In genomic region chr12:72144553-72144952, GRCh38 we compare ENCODE assay signal across 24 cellular contexts.
"Had no signal": no experiment of that assay in that cellular context is flagged by ENCODE, and none has a peak within 500 bp of the region (broad histone marks: within the 10 kb centered on the region; RNA-seq: fewer than 3 reads in every experiment).

No MANE protein-coding gene starts in this region.

- H3K4me1 ChIP-seq: esophagus muscularis mucosa, foreskin keratinocyte, gastroesophageal sphincter had no signal

- ATAC-seq: activated CD8-positive, alpha-beta T cell treated with anti-CD3 and anti-CD28 coated beads for 36 hours; activated T-cell treated with anti-CD3 and anti-CD28 coated beads, Interleukin-2, amount 50 U/mL, for 4 hours; activated T-helper 17 cell treated with anti-CD3 and anti-CD28 coated beads, Interleukin-2, amount 50 U/mL, for 72 hours; foreskin keratinocyte; gastroesophageal sphincter; T-helper 17 cell had no signal

- H3K36me3 ChIP-seq: brain microvascular endothelial cell, esophagus muscularis mucosa, gastroesophageal sphincter had no signal

- H3K9me3 ChIP-seq: esophagus muscularis mucosa had no signal

- H3K27ac ChIP-seq: brain microvascular endothelial cell, coronary artery, dorsolateral prefrontal cortex, esophagus muscularis mucosa, foreskin keratinocyte, gastroesophageal sphincter had no signal

- DNase-seq: activated CD4-positive, alpha-beta T cell treated with anti-CD3 and anti-CD28 coated beads for 1 hour; activated CD4-positive, alpha-beta T cell treated with anti-CD3 and anti-CD28 coated beads for 48 hours; activated CD4-positive, alpha-beta T cell treated with anti-CD3 and anti-CD28 coated beads, Interleukin-2, amount 50 U/mL, for 1 hour; activated CD4-positive, alpha-beta T cell treated with anti-CD3 and anti-CD28 coated beads, Interleukin-2, amount 50 U/mL, for 48 hours; activated CD8-positive, alpha-beta memory T cell treated with anti-CD3 and anti-CD28 coated beads for 24 hours; activated CD8-positive, alpha-beta T cell treated with anti-CD3 and anti-CD28 coated beads for 36 hours; activated effector memory CD4-positive, alpha-beta T cell treated with Interleukin-2 at 50 U/mL for 16 hours; activated gamma-delta T cell treated with Interleukin-2 at 50 U/mL for 16 hours; activated naive CD4-positive, alpha-beta T cell treated with anti-CD3 and anti-CD28 coated beads, Interleukin-2, amount 50 U/mL, for 16 hours; activated naive CD4-positive, alpha-beta T cell treated with Interleukin-2 at 50 U/mL for 16 hours; activated T-cell treated with anti-CD3 and anti-CD28 coated beads, Interleukin-2, amount 50 U/mL, for 4 hours; amniotic stem cell; brain microvascular endothelial cell; dorsolateral prefrontal cortex; effector memory CD4-positive, alpha-beta T cell; endodermal cell; erythroblast; foreskin keratinocyte; T-helper 1 cell; T-helper 17 cell had no signal

- H3K27me3 ChIP-seq: brain microvascular endothelial cell, dorsolateral prefrontal cortex, esophagus muscularis mucosa, foreskin keratinocyte, gastroesophageal sphincter had no signal

- H3K4me3 ChIP-seq: coronary artery, dorsolateral prefrontal cortex, esophagus muscularis mucosa, gastroesophageal sphincter had no signal
